Comparison of ENCODE assay signal across 1 cellular context in the genomic region with DNA sequence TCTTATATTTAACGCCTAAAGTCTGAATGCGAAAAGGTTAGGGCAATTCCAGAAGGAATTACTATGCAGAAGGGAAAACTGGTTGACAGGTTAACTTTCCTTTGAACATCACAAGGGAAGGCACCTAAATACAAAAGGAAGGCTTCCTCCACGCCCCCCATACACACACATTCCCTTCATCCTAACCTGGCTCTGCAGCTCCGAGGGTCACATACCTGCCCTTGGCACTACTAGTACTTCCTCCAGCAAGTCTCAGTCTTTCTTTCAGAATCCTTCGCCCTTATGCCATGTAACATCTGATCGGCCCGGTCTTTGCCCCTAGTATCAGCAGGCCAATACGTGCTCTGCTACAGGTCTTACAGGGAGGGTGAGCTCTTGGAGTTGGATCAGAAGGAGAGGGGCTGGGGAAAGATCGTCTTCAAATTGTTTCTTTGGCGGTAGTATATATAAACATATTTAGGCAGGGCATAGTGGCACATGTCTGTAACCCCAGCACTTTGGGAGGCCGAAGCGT.
TF ChIP-seq lines count a peak whose summit lies in the region.

No MANE protein-coding gene starts in this region.

TF ChIP-seq in GM12878, 131 proteins besides CTCF, POLR2A, EP300 and RAD21:
- no peak for TF ChIP-seq CBX3 (IDR thresholded peaks at IDR 0.05; ENCODE audit: borderline replicate concordance, low read depth)
- no peak for TF ChIP-seq RB1 (IDR thresholded peaks at IDR 0.05; ENCODE audit: borderline replicate concordance)
- no peak for TF ChIP-seq SRF (IDR thresholded peaks at IDR 0.05; ENCODE audit: low read depth in 2 of 2, low read length in 2 of 2)
- no peak for TF ChIP-seq SUPT20H (IDR thresholded peaks at IDR 0.05; ENCODE audit: borderline replicate concordance, control insufficient read depth, low read depth, low read length)
- no peak for TF ChIP-seq SPI1 (IDR thresholded peaks at IDR 0.05; ENCODE audit: borderline replicate concordance, insufficient read depth, low read depth, low read length)
- no peak for TF ChIP-seq NFXL1 (IDR thresholded peaks at IDR 0.05; ENCODE audit: borderline replicate concordance)
- TF ChIP-seq FOXK2 (IDR thresholded peaks at IDR 0.05) = no peak
- no peak for TF ChIP-seq CHD2 (IDR thresholded peaks at IDR 0.05; ENCODE audit: borderline replicate concordance, low read depth, low read length)
- TF ChIP-seq TBL1XR1 (IDR thresholded peaks at IDR 0.05; ENCODE audit: low read depth, low read length) = no peak
- TF ChIP-seq CREB1 (IDR thresholded peaks at IDR 0.05; ENCODE audit: low read depth) = no peak
- no peak for TF ChIP-seq ZZZ3 (IDR thresholded peaks at IDR 0.05; ENCODE audit: control insufficient read depth, insufficient read length, low read depth)
- no peak for TF ChIP-seq GABPA (IDR thresholded peaks at IDR 0.05; ENCODE audit: low read depth)
- no peak for TF ChIP-seq NBN (IDR thresholded peaks at IDR 0.05)
- TF ChIP-seq SP1 (IDR thresholded peaks at IDR 0.05; ENCODE audit: low read depth, low read length) = no peak
TF ChIP-seq in GM12878: peak in this region for 0.
